Comparison of ENCODE assay signal across 15 cellular contexts in the genomic region with DNA sequence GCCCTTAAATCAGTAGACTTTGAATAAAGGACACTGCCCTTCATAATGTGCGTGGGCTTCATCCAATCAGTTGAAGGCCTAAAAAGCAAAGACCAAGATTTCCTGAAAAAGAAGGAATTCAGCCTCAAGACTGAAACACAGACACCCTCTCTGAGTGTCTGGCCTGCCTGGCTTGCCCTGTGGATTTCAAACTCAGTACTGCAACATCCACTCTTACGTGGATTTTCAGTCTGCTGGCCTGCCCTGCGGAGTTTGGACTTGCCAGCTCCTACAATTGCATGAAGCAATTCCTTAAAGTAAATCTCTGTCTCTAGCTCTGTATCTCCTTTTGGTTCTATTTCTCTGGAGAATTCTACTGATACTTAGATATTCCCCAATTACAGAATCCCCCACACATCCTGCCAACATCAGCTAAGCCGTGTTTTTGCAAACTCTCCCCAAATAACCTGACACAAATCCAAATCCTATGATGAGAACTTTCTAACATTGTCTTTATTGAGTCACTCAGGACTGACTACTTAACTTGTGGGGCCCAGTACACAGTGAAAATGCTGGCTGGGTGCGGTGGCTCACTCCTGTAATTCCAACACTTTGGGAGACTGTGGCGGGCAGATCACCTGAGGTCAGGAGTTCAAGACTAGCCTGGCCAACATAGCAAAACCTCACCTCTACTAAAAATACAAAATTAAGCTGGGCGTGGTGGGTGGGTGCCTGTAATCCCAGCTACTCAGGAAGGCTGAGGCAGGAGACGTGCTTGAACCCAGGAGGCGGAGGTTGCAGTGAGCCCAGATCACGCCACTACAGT. TPM values are rescaled to one million over a fixed set of nuclear protein-coding genes. Genes with fewer than 3 reads are reported as not detected.
"Had no signal": no experiment of that assay in that cellular context is flagged by ENCODE, and none has a peak within 500 bp of the region (broad histone marks: within the 10 kb centered on the region; RNA-seq: fewer than 3 reads in every experiment).

No MANE protein-coding gene starts in this region.

- H3K36me3 ChIP-seq: pancreas had no signal

- DNase-seq: activated CD4-positive, alpha-beta T cell treated with anti-CD3 and anti-CD28 coated beads, Interleukin-2, amount 50 U/mL, for 48 hours; activated CD4-positive, CD25-positive, alpha-beta regulatory T cell treated with anti-CD3 and anti-CD28 coated beads, Interleukin-2, amount 50 U/mL, for 72 hours; activated CD8-positive, alpha-beta memory T cell treated with anti-CD3 and anti-CD28 coated beads, Interleukin-2, amount 10 ng/mL, durations not matched to agents 7 days and 5 days; activated effector memory CD4-positive, alpha-beta T cell treated with anti-CD3 and anti-CD28 coated beads, Interleukin-2, amount 50 U/mL, for 16 hours; activated T-cell treated with anti-CD3 and anti-CD28 coated beads, Interleukin-2, amount 50 U/mL, for 24 hours; cerebellar nuclear complex; hypothalamus; kidney glomerular epithelial cell; pancreas; SW 1271; trophoblast cell had no signal

- ATAC-seq: activated CD8-positive, alpha-beta memory T cell treated with anti-CD3 and anti-CD28 coated beads, Interleukin-2, amount 10 ng/mL, durations not matched to agents 7 days and 5 days; pancreas had no signal

- H3K9me3 ChIP-seq: pancreas had no signal

- H3K27ac ChIP-seq: pancreas had no signal

- H3K27me3 ChIP-seq: pancreas had no signal

- H3K4me3 ChIP-seq: pancreas had no signal

- H3K4me1 ChIP-seq: pancreas had no signal

RNA-seq across cellular contexts. Expression of a gene that starts 7.2 kb away (rescaled TPM):
- total RNA-seq: activated CD8-positive, alpha-beta memory T cell treated with anti-CD3 and anti-CD28 coated beads, Interleukin-2, amount 10 ng/mL, durations not matched to agents 7 days and 5 days; dermis microvascular lymphatic vessel endothelial cell; neural crest cell; renal cortical epithelial cell; skeletal muscle tissue had no signal
- polyA plus RNA-seq: pancreas had no signal
